ENCODE assay signal across 15 cellular contexts in genomic region chr9:31146485-31147166, GRCh38.
DNase-seq lines count a peak whose midpoint lies in the region; ATAC-seq and TF ChIP-seq lines count a peak whose summit lies in the region.
"Had no signal": no experiment of that assay in that cellular context is flagged by ENCODE, and none has a peak within 500 bp of the region (broad histone marks: within the 10 kb centered on the region; RNA-seq: fewer than 3 reads in every experiment).

No MANE protein-coding gene starts in this region.

- no peak for TF ChIP-seq CTCF in colonic mucosa (IDR thresholded peaks at IDR 0.05)

- no peak for DNase-seq in colonic mucosa
- no peak for DNase-seq in activated CD4-positive, alpha-beta T cell treated with anti-CD3 and anti-CD28 coated beads for 48 hours
- DNase-seq in right cardiac atrium: no peak
- no peak for DNase-seq in superior temporal gyrus (ENCODE audit: extremely low spot score)
- DNase-seq: foreskin keratinocyte, MV-4-11, NCI-H446 treated with DMSO at 0.1 percent for 48 hours, pancreas, T-helper 1 cell, upper lobe of left lung had no signal

- no peak overlapping the region for H3K4me3 ChIP-seq in colonic mucosa
- no peak overlapping the region for H3K4me3 ChIP-seq in right cardiac atrium (ENCODE audit: low read length)
- H3K4me3 ChIP-seq: pancreas, upper lobe of left lung had no signal

- H3K27ac ChIP-seq in colonic mucosa (no peak overlapping the region), right cardiac atrium (ENCODE audit: low read length) (no peak overlapping the region)
- H3K27ac ChIP-seq: foreskin keratinocyte, pancreas, upper lobe of left lung had no signal

- intact Hi-C loops in colonic mucosa (cut with DNase I): no loop called here
- intact Hi-C loops in right cardiac atrium (cut with DNase I): loop anchor here in 1 of 4 donors (10.0 kb wide), 1 partner anchor 58 kb away; no protein-coding TSS in a partner anchor

- H3K4me1 ChIP-seq in colonic mucosa (no peaks in the 10 kb centered on the region), right cardiac atrium (ENCODE audit: control insufficient read depth, insufficient read depth, low read length) (no peaks in the 10 kb centered on the region)
- H3K4me1 ChIP-seq: foreskin keratinocyte, upper lobe of left lung had no signal

- H3K36me3 ChIP-seq in colonic mucosa: no peaks in the 10 kb centered on the region
- H3K36me3 ChIP-seq: pancreas, upper lobe of left lung had no signal

- WGBS in right cardiac atrium: 77% methylated on average over 3 of the region's 3 CpGs

- ATAC-seq in GM18498 (IDR thresholded peaks at IDR 0.05; ENCODE audit: unreplicated experiment) (peak; percentile 97), GM19463 (IDR thresholded peaks at IDR 0.05; ENCODE audit: unreplicated experiment) (peak; percentile 84), HG02852 (IDR thresholded peaks at IDR 0.05; ENCODE audit: unreplicated experiment) (peak; percentile 92), HG03460 (IDR thresholded peaks at IDR 0.05; ENCODE audit: unreplicated experiment) (peak; percentile 96), right cardiac atrium (no peak)
- ATAC-seq: activated T-helper 17 cell treated with anti-CD3 and anti-CD28 coated beads, Interleukin-2, amount 50 U/mL, for 72 hours; foreskin keratinocyte; pancreas had no signal

- H3K27me3 ChIP-seq in colonic mucosa (no peaks in the 10 kb centered on the region), right cardiac atrium (ENCODE audit: control insufficient read depth, insufficient read depth) (no peaks in the 10 kb centered on the region)
- H3K27me3 ChIP-seq: foreskin keratinocyte, upper lobe of left lung had no signal

- no peak overlapping the region for H3K9ac ChIP-seq in colonic mucosa (ENCODE audit: low read depth in 2 of 2, low read length in 2 of 2)

- no peaks in the 10 kb centered on the region for H3K9me3 ChIP-seq in colonic mucosa
- H3K9me3 ChIP-seq in right cardiac atrium (ENCODE audit: control insufficient read depth, low read length): no peaks in the 10 kb centered on the region
- H3K9me3 ChIP-seq: pancreas, upper lobe of left lung had no signal

Comparison
In these comparisons a context has a peak if more than half of its experiments do, and no peak if none do; other contexts are left out.
1. ATAC-seq: peak in GM18498 (single experiment), GM19463 (single experiment), HG02852 (single experiment) and HG03460 (single experiment); none in right cardiac atrium (0 of 2).